ENCODE assay signal across 18 cellular contexts in the genomic region with DNA sequence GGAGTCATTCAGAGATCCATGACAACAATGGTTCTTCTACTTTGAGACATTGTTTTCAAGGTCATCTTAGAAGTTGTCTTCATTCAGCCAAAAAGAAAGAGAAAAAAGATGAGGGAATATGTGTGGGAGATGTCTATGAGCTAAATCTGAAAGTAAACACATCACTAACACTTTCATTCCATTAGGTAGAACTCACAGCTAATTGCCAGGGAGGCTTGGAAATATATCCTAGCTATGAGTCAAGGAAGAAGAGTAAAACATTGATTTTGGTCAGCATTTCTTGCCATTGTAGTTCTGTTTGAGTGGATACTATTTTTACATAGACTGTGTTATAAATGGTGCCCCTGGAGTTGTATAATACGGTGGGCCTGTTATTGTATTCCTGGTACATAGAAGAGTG.
DNase-seq lines count a peak whose midpoint lies in the region; ATAC-seq and TF ChIP-seq lines count a peak whose summit lies in the region.
"Had no signal": no experiment of that assay in that cellular context is flagged by ENCODE, and none has a peak within 500 bp of the region (broad histone marks: within the 10 kb centered on the region; RNA-seq: fewer than 3 reads in every experiment).

No MANE protein-coding gene starts in this region.

- TF ChIP-seq POLR2A in IMR-90 (IDR thresholded peaks at IDR 0.05; ENCODE audit: low read depth, low read length) (no peak), esophagus muscularis mucosa (IDR thresholded peaks at IDR 0.05; ENCODE audit: low read depth) (no peak)

- no peaks in the 10 kb centered on the region for H3K9me1 ChIP-seq in IMR-90 (ENCODE audit: insufficient read depth, low read length)

- no peak overlapping the region for H4K91ac ChIP-seq in IMR-90 (ENCODE audit: insufficient read depth, low read depth, low read length)

- H4K5ac ChIP-seq in IMR-90 (ENCODE audit: low read depth, low read length): peak overlapping the region; percentile 83; the same call in 1 of the 2 replicates

- 0 out of 2 replicates have a peak overlapping the region, but pooled peaks have one; percentile 11 for H2BK120ac ChIP-seq in IMR-90 (ENCODE audit: low read depth, low read length)

- H2AFZ ChIP-seq in IMR-90 (replicated peaks; ENCODE audit: low read length, poor library complexity): no peak overlapping the region

- no peak overlapping the region for H2BK20ac ChIP-seq in IMR-90 (ENCODE audit: low read depth, low read length)

- WGBS in IMR-90 (ENCODE audit: extremely low coverage in 2 of 2, insufficient read length in 1 of 2), 2 experiments: no CpG with 5 or more reads among the region's 1 CpG
- WGBS in esophagus muscularis mucosa: 64% methylated on average over 1 of the region's 1 CpG

- H2AK5ac ChIP-seq in IMR-90 (ENCODE audit: low read depth, low read length): no peak overlapping the region

- dilution Hi-C loops in IMR-90 (cut with HindIII; ENCODE audit: low sequenced_read_pairs, unreplicated experiment): no loop called here

- no peak overlapping the region for H2AK9ac ChIP-seq in IMR-90 (replicated peaks; ENCODE audit: low read depth, low read length, poor library complexity)

- no peaks in the 10 kb centered on the region for H4K20me1 ChIP-seq in IMR-90 (ENCODE audit: insufficient read depth, low read length)
- H4K20me1 ChIP-seq: BLaER1 treated with 17β-estradiol and CSF1 and Interleukin-3, amounts not matched to agents 10 nM and 100 nM had no signal

- no peak overlapping the region for H3K23ac ChIP-seq in IMR-90 (ENCODE audit: low read depth, low read length)

- no peak overlapping the region for H3K9ac ChIP-seq in IMR-90 (ENCODE audit: low read depth, low read length)
- H3K9ac ChIP-seq: BLaER1 treated with 17β-estradiol and CSF1 and Interleukin-3, amounts not matched to agents 10 nM and 100 nM had no signal

- no peak overlapping the region for H3K4me3 ChIP-seq in IMR-90 (ENCODE audit: insufficient read depth, low read depth, low read length)
- no peak overlapping the region for H3K4me3 ChIP-seq in esophagus muscularis mucosa
- H3K4me3 ChIP-seq: BLaER1 treated with 17β-estradiol and CSF1 and Interleukin-3, amounts not matched to agents 10 nM and 100 nM had no signal

- peak overlapping the region in 1 of 2 experiments; percentile 13; a peak in 1 of 4 replicates for H4K8ac ChIP-seq in IMR-90 (ENCODE audit: low read depth in 2 of 2, low read length in 2 of 2)

- H3K4me2 ChIP-seq in IMR-90 (ENCODE audit: low read depth, low read length): no peak overlapping the region

- H2BK5ac ChIP-seq in IMR-90 (ENCODE audit: low read depth, low read length, poor library complexity, severe bottlenecking): peak overlapping the region; percentile 90

- no peak for TF ChIP-seq EP300 in esophagus muscularis mucosa (IDR thresholded peaks at IDR 0.05)

- DNase-seq in EH (ENCODE audit: low read depth) (peak; percentile 44), IMR-90 (peak; percentile 59), esophagus muscularis mucosa (ENCODE audit: extremely low spot score) (no peak), kidney tubule cell (ENCODE audit: low spot score) (peak; percentile 3), LoVo (ENCODE audit: low spot score) (no peak), cerebellar cortex (ENCODE audit: low spot score) (no peak)
- DNase-seq in stimulated activated CD8-positive, alpha-beta memory T cell treated with anti-CD3 and anti-CD28 coated beads, Interleukin-4, amount 100 ng/mL, for 48 hours: no peak
- DNase-seq: AML-193; BE2C; CD4-positive, alpha-beta T cell; CD8-positive, alpha-beta memory T cell; DMS 273 treated with DMSO at 0.1 percent for 48 hours; DMS79; GF-D8; H7; HCEC 1CT had no signal

- no peak overlapping the region; the same call in 2 of the 3 replicates for H2BK15ac ChIP-seq in IMR-90 (ENCODE audit: low read depth, low read length)

- intact Hi-C loops in IMR-90 (cut with micrococcal nuclease): no loop called here
- intact Hi-C loops in esophagus muscularis mucosa (cut with DNase I): loop anchor here (10.0 kb wide), 1 partner anchor 316 kb away; a partner anchor contains a TSS

- in situ Hi-C loops in IMR-90 (cut with MboI; ENCODE audit: low sequenced_read_pairs): no loop called here

- H3K36me3 ChIP-seq in IMR-90 (ENCODE audit: control insufficient read depth, insufficient read depth, low read length): no peaks in the 10 kb centered on the region
- no peaks in the 10 kb centered on the region for H3K36me3 ChIP-seq in esophagus muscularis mucosa
- H3K36me3 ChIP-seq: BE2C; BLaER1 treated with 17β-estradiol and CSF1 and Interleukin-3, amounts not matched to agents 10 nM and 100 nM had no signal

- POLR2A ChIA-PET in IMR-90 (lab: Charles Lee; ENCODE audit: unreplicated experiment): no interaction called here

- no peaks in the 10 kb centered on the region for H3K27me3 ChIP-seq in IMR-90 (ENCODE audit: control insufficient read depth, insufficient read depth, low read length)
- no peaks in the 10 kb centered on the region for H3K27me3 ChIP-seq in esophagus muscularis mucosa
- H3K27me3 ChIP-seq: BE2C; BLaER1 treated with 17β-estradiol and CSF1 and Interleukin-3, amounts not matched to agents 10 nM and 100 nM had no signal

- peak overlapping the region; percentile 90 for H3K18ac ChIP-seq in IMR-90 (ENCODE audit: low read depth, low read length)

- CTCF ChIA-PET in IMR-90 (lab: Yijun Ruan, JAX): interaction anchor here (1.7 kb wide), 1 partner anchor 9 kb away, joined by 7 read pairs; no protein-coding TSS in a partner anchor

- BruUV-seq in IMR-90 (replicated peaks; lab: Mats Ljungman, UMichigan): no TSS peak

- no peaks in the 10 kb centered on the region for H3K79me1 ChIP-seq in IMR-90 (ENCODE audit: low read depth in 1 of 2, low read length in 2 of 2)

- H3K9me3 ChIP-seq in IMR-90 (ENCODE audit: control insufficient read depth, insufficient read depth, low read length) (no peaks in the 10 kb centered on the region), esophagus muscularis mucosa (peaks cover 0 to 13% (median 6%) of the 10 kb centered on the region in 4 donors)
- H3K9me3 ChIP-seq: BE2C had no signal

- H3K4me1 ChIP-seq in IMR-90 (ENCODE audit: control insufficient read depth, insufficient read depth, low read length) (peaks cover 3% of the 10 kb centered on the region), esophagus muscularis mucosa (peaks cover 0 to 8% (median 4%) of the 10 kb centered on the region in 4 donors)
- H3K4me1 ChIP-seq: BE2C had no signal

- H3K14ac ChIP-seq in IMR-90 (replicated peaks; ENCODE audit: low read depth, low read length): no peak overlapping the region

- H3K27ac ChIP-seq in IMR-90 (ENCODE audit: insufficient read depth, low read length) (no peak overlapping the region), esophagus muscularis mucosa (replicated peaks in 1 of 4) (peak overlapping the region in 3 of 4 donors; percentile 15 to 36 (median 21))

- TF ChIP-seq RAD21 in IMR-90 (IDR thresholded peaks at IDR 0.05; ENCODE audit: low read length): no peak

- no peak overlapping the region for H3K56ac ChIP-seq in IMR-90 (ENCODE audit: extremely low read depth, insufficient read depth, low read length)

- no peak for TF ChIP-seq CTCF in IMR-90 (conservative IDR thresholded peaks at IDR 0.05; ENCODE audit: low read depth, low read length)
- no peak for TF ChIP-seq CTCF in esophagus muscularis mucosa (IDR thresholded peaks at IDR 0.05)

- peak; percentile 59 for ATAC-seq in IMR-90 (ENCODE audit: low read depth)
- ATAC-seq in HG02623 (IDR thresholded peaks at IDR 0.05; ENCODE audit: unreplicated experiment): no peak

- H3K4ac ChIP-seq in IMR-90 (ENCODE audit: low read depth, low read length): peak overlapping the region; percentile 52; the same call in 1 of the 2 replicates

TF ChIP-seq in IMR-90, 13 proteins besides CTCF, POLR2A, EP300 and RAD21:
- TF ChIP-seq, protein P1, sequence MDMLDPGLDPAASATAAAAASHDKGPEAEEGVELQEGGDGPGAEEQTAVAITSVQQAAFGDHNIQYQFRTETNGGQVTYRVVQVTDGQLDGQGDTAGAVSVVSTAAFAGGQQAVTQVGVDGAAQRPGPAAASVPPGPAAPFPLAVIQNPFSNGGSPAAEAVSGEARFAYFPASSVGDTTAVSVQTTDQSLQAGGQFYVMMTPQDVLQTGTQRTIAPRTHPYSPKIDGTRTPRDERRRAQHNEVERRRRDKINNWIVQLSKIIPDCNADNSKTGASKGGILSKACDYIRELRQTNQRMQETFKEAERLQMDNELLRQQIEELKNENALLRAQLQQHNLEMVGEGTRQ (IDR thresholded peaks at IDR 0.05; ENCODE audit: low read depth, low read length): no peak
- no peak for TF ChIP-seq CHD1 (IDR thresholded peaks at IDR 0.05; ENCODE audit: low read depth, low read length)
- no peak for TF ChIP-seq MAZ (IDR thresholded peaks at IDR 0.05; ENCODE audit: borderline replicate concordance, low read depth, low read length)
- TF ChIP-seq MAFK (IDR thresholded peaks at IDR 0.05; ENCODE audit: low read depth, low read length): no peak
- no peak for TF ChIP-seq NFE2L2 (IDR thresholded peaks at IDR 0.05; ENCODE audit: low read depth, low read length)
- TF ChIP-seq CEBPB (IDR thresholded peaks at IDR 0.05; ENCODE audit: low read depth, low read length): no peak
- no peak for TF ChIP-seq MXI1 (IDR thresholded peaks at IDR 0.05; ENCODE audit: borderline replicate concordance, low read depth, low read length)
- TF ChIP-seq RCOR1 (IDR thresholded peaks at IDR 0.05; ENCODE audit: insufficient replicate concordance, low read length): no peak
- TF ChIP-seq RFX5 (IDR thresholded peaks at IDR 0.05; ENCODE audit: low read depth, low read length): no peak
- TF ChIP-seq, protein P2, sequence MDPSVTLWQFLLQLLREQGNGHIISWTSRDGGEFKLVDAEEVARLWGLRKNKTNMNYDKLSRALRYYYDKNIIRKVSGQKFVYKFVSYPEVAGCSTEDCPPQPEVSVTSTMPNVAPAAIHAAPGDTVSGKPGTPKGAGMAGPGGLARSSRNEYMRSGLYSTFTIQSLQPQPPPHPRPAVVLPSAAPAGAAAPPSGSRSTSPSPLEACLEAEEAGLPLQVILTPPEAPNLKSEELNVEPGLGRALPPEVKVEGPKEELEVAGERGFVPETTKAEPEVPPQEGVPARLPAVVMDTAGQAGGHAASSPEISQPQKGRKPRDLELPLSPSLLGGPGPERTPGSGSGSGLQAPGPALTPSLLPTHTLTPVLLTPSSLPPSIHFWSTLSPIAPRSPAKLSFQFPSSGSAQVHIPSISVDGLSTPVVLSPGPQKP (IDR thresholded peaks at IDR 0.05; ENCODE audit: borderline replicate concordance, low read depth, low read length): no peak
- no peak for TF ChIP-seq FOS (IDR thresholded peaks at IDR 0.05; ENCODE audit: low read depth, low read length)

Comparison
In these comparisons a context has a peak if more than half of its experiments do, and no peak if none do; other contexts are left out.
1. DNase-seq: peak in EH (single experiment), IMR-90 (single experiment) and kidney tubule cell (single experiment); none in esophagus muscularis mucosa (single experiment), stimulated activated CD8-positive, alpha-beta memory T cell treated with anti-CD3 and anti-CD28 coated beads, Interleukin-4, amount 100 ng/mL, for 48 hours (single experiment), LoVo (single experiment) and cerebellar cortex (single experiment).